ENCODE assay signal across 2 cellular contexts in genomic region chr4:55272102-55272501, GRCh38.
TF ChIP-seq lines count a peak whose summit lies in the region.

No MANE protein-coding gene starts in this region.

TF ChIP-seq in GM23338, 12 proteins besides CTCF, POLR2A, EP300 and RAD21 (continued from another document):
- TF ChIP-seq ZNF462 (CRISPR knock-in tag; IDR thresholded peaks at IDR 0.05) (no peak), NANOG (IDR thresholded peaks at IDR 0.05; ENCODE audit: borderline replicate concordance) (no peak), ZNF114 (CRISPR knock-in tag; IDR thresholded peaks at IDR 0.05) (no peak), POLR2AphosphoS5 (IDR thresholded peaks at IDR 0.05; ENCODE audit: low read depth) (no peak), REST (IDR thresholded peaks at IDR 0.05; ENCODE audit: unreplicated experiment) (no peak), ETS1 (IDR thresholded peaks at IDR 0.05) (no peak)

TF ChIP-seq in K562, 482 proteins besides CTCF, POLR2A, EP300 and RAD21 (continued from another document):
- TF ChIP-seq ZBTB40 (IDR thresholded peaks at IDR 0.05) (0 out of 2 replicates have a peak, but pooled peaks have one; percentile 32), ZBTB40 (CRISPR knock-in tag; IDR thresholded peaks at IDR 0.05) (no peak)
